Comparison of ENCODE assay signal across 14 cellular contexts in genomic region chr11:90916706-90917105, GRCh38.
A peak's percentile ranks its signal among the peaks of the same experiment; 100 is the strongest.
DNase-seq lines count a peak whose midpoint lies in the region; TF ChIP-seq lines count a peak whose summit lies in the region.
"Had no signal": no experiment of that assay in that cellular context is flagged by ENCODE, and none has a peak within 500 bp of the region (broad histone marks: within the 10 kb centered on the region; RNA-seq: fewer than 3 reads in every experiment).

No MANE protein-coding gene starts in this region.

- H3K27ac Mint-ChIP-seq in progenitor cell of endocrine pancreas: no peak overlapping the region
- H3K27ac Mint-ChIP-seq: B cell; CD8-positive, alpha-beta T cell; H9 had no signal

- peaks cover 4% of the 10 kb centered on the region for H3K9me3 Mint-ChIP-seq in progenitor cell of endocrine pancreas (ENCODE audit: low read depth)
- H3K9me3 Mint-ChIP-seq: H9 had no signal

- DNase-seq in HPDE6-E6E7 (ENCODE audit: extremely low spot score) (peak; percentile 12), epithelial cell of esophagus (ENCODE audit: low read depth) (peak; percentile 67), kidney glomerular epithelial cell (lab: John Stamatoyannopoulos, UW) (peak; percentile 53), retinal pigment epithelial cell (ENCODE audit: low read depth) (peak; percentile 4), 8988T (no peak), progenitor cell of endocrine pancreas (ENCODE audit: low spot score, unreplicated experiment) (no peak), midbrain (lab: John Stamatoyannopoulos, UW) (no peak)
- DNase-seq: Calu3; CD8-positive, alpha-beta T cell; DMS79 treated with DMSO at 0.1 percent for 48 hours; GF-D8; H9 had no signal

- no peaks in the 10 kb centered on the region for H3K27me3 Mint-ChIP-seq in progenitor cell of endocrine pancreas
- H3K27me3 Mint-ChIP-seq: B cell had no signal

- no peak overlapping the region for H3K4me3 ChIP-seq in epithelial cell of esophagus (ENCODE audit: low read length)
- no peak overlapping the region for H3K4me3 ChIP-seq in retinal pigment epithelial cell (ENCODE audit: low read length)
- H3K4me3 ChIP-seq: BLaER1 treated with 17β-estradiol and CSF1 and Interleukin-3, amounts not matched to agents 10 nM and 100 nM had no signal

- no peak for TF ChIP-seq CTCF in epithelial cell of esophagus (IDR thresholded peaks at IDR 0.05; ENCODE audit: insufficient read depth, low read depth, low read length, missing control alignments)
- no peak for TF ChIP-seq CTCF in retinal pigment epithelial cell (conservative IDR thresholded peaks at IDR 0.05; ENCODE audit: low read depth, low read length)
- no peak for TF ChIP-seq CTCF in progenitor cell of endocrine pancreas (IDR thresholded peaks at IDR 0.05; ENCODE audit: unreplicated experiment)

- no peak overlapping the region for H3K4me3 Mint-ChIP-seq in progenitor cell of endocrine pancreas (ENCODE audit: low read depth)
- H3K4me3 Mint-ChIP-seq: B cell; CD8-positive, alpha-beta T cell; H9 had no signal

- H3K4me1 Mint-ChIP-seq in progenitor cell of endocrine pancreas (ENCODE audit: low read depth): no peaks in the 10 kb centered on the region
- H3K4me1 Mint-ChIP-seq: B cell had no signal

- H3K36me3 Mint-ChIP-seq in progenitor cell of endocrine pancreas (ENCODE audit: insufficient read depth): no peaks in the 10 kb centered on the region
- H3K36me3 Mint-ChIP-seq: CD8-positive, alpha-beta T cell had no signal

Comparison
In these comparisons a context has a peak if more than half of its experiments do, and no peak if none do; other contexts are left out.
1. DNase-seq: peak in HPDE6-E6E7 (single experiment), epithelial cell of esophagus (single experiment), kidney glomerular epithelial cell (single experiment) and retinal pigment epithelial cell (single experiment); none in 8988T (single experiment), progenitor cell of endocrine pancreas (single experiment) and midbrain (single experiment).